11 cellular contexts compared by ENCODE assay signal in genomic region chr3:148459931-148460513, GRCh38.
A peak's percentile ranks its signal among the peaks of the same experiment; 100 is the strongest.
DNase-seq lines count a peak whose midpoint lies in the region; ATAC-seq and TF ChIP-seq lines count a peak whose summit lies in the region.
"Had no signal": no experiment of that assay in that cellular context is flagged by ENCODE, and none has a peak within 500 bp of the region (broad histone marks: within the 10 kb centered on the region; RNA-seq: fewer than 3 reads in every experiment).

No MANE protein-coding gene starts in this region.

- H3K4me2 ChIP-seq in DND-41 (ENCODE audit: insufficient read depth, low read length): no peak overlapping the region

- in situ Hi-C loops in astrocyte of the spinal cord (cut with HindIII; ENCODE audit: low sequenced_read_pairs): no loop called here

- intact Hi-C loops in Right ventricle myocardium superior (cut with DNase I): no loop called here

- H3K27me3 ChIP-seq in DND-41 (ENCODE audit: insufficient read depth, low read length, poor library complexity) (no peaks in the 10 kb centered on the region), H7 (ENCODE audit: control insufficient read depth, insufficient read depth, low read length) (no peaks in the 10 kb centered on the region)

- H3K4me1 ChIP-seq in DND-41 (ENCODE audit: insufficient read depth, low read length): no peaks in the 10 kb centered on the region

- TF ChIP-seq CTCF in DND-41 (IDR thresholded peaks at IDR 0.05; ENCODE audit: borderline replicate concordance, extremely low read depth, low read length, poor library complexity, severe bottlenecking): peak; percentile 52
- peak; percentile 15 for TF ChIP-seq CTCF in astrocyte of the spinal cord (IDR thresholded peaks at IDR 0.05; ENCODE audit: low read depth, low read length)
- peak; percentile 15 for TF ChIP-seq CTCF in nephron progenitor cell (IDR thresholded peaks at IDR 0.05)

- H3K9me3 Mint-ChIP-seq in nephron progenitor cell: peaks cover 8% of the 10 kb centered on the region

- no peaks in the 10 kb centered on the region for H3K9me3 ChIP-seq in DND-41 (ENCODE audit: insufficient read depth, low read length, severe bottlenecking)

- no peaks in the 10 kb centered on the region for H3K4me1 Mint-ChIP-seq in nephron progenitor cell
- H3K4me1 Mint-ChIP-seq: naive B cell had no signal

- no peaks in the 10 kb centered on the region for H3K79me2 ChIP-seq in DND-41 (ENCODE audit: insufficient read depth, low read length)

- H3K4me3 ChIP-seq in DND-41 (ENCODE audit: low read depth in 1 of 2, low read length in 2 of 2): no peak overlapping the region
- no peak overlapping the region for H3K4me3 ChIP-seq in astrocyte of the spinal cord (ENCODE audit: low read depth, low read length)
- no peak overlapping the region for H3K4me3 ChIP-seq in H7 (ENCODE audit: insufficient read depth, low read depth, low read length)
- H3K4me3 ChIP-seq: K562 had no signal

- no peak overlapping the region for H2AFZ ChIP-seq in DND-41 (ENCODE audit: low read depth, low read length)

- no peak for ATAC-seq in DND-41 (ENCODE audit: insufficient read depth, low read depth)
- no peak for ATAC-seq in HG03097 (IDR thresholded peaks at IDR 0.05; ENCODE audit: low FRiP score, unreplicated experiment)
- ATAC-seq in Right ventricle myocardium superior (ENCODE audit: poor library complexity): no peak
- ATAC-seq: K562 had no signal

- H3K4me3 Mint-ChIP-seq in nephron progenitor cell: no peak overlapping the region
- H3K4me3 Mint-ChIP-seq: naive B cell had no signal

- no peak overlapping the region for H3K27ac ChIP-seq in DND-41 (ENCODE audit: low read length)

- H3K36me3 Mint-ChIP-seq in nephron progenitor cell (ENCODE audit: low read depth): no peaks in the 10 kb centered on the region
- H3K36me3 Mint-ChIP-seq: naive B cell had no signal

- H3K36me3 ChIP-seq in DND-41 (ENCODE audit: insufficient read depth, low read length) (no peaks in the 10 kb centered on the region), H7 (replicated peaks; ENCODE audit: control insufficient read depth, insufficient read depth, low read length) (no peaks in the 10 kb centered on the region)

- H3K27ac Mint-ChIP-seq in nephron progenitor cell: no peak overlapping the region
- H3K27ac Mint-ChIP-seq: naive B cell had no signal

- no peaks in the 10 kb centered on the region for H3K27me3 Mint-ChIP-seq in nephron progenitor cell (ENCODE audit: low read depth, poor library complexity)
- H3K27me3 Mint-ChIP-seq: naive B cell had no signal

- DNase-seq in DND-41 (no peak), HS-27A (ENCODE audit: low read depth) (peak; percentile 12), astrocyte of the spinal cord (ENCODE audit: low read depth, low spot score) (peak; percentile 10), nephron progenitor cell (no peak), HK-2 (ENCODE audit: unreplicated experiment) (no peak), H7 (no peak), Right ventricle myocardium superior (no peak)
- DNase-seq: activated gamma-delta T cell, naive B cell had no signal

- no peak overlapping the region for H3K9ac ChIP-seq in DND-41 (ENCODE audit: low read depth, low read length)

- no peaks in the 10 kb centered on the region for H4K20me1 ChIP-seq in DND-41 (ENCODE audit: insufficient read depth, low read length)

Comparison
In these comparisons a context has a peak if more than half of its experiments do, and no peak if none do; other contexts are left out.
1. DNase-seq: peak in HS-27A (single experiment) and astrocyte of the spinal cord (single experiment); none in DND-41 (single experiment), nephron progenitor cell (single experiment), HK-2 (single experiment), H7 (single experiment) and Right ventricle myocardium superior (single experiment).
2. Peak in every context shown above with its lines, with median percentiles within 50 percentile points of each other: CTCF ChIP-seq.